In genomic region chr12:6166808-6167207, GRCh38 we compare ENCODE assay signal across 11 cellular contexts. TPM values are rescaled to one million over a fixed set of nuclear protein-coding genes. Genes with fewer than 3 reads are reported as not detected.
DNase-seq lines count a peak whose midpoint lies in the region; FAIRE-seq and TF ChIP-seq lines count a peak whose summit lies in the region.
"Had no signal": no experiment of that assay in that cellular context is flagged by ENCODE, and none has a peak within 500 bp of the region (broad histone marks: within the 10 kb centered on the region; RNA-seq: fewer than 3 reads in every experiment).

No MANE protein-coding gene starts in this region.

- H3K27ac ChIP-seq in GM23248 (peak overlapping the region; percentile 98), SJSA1 (peak overlapping the region; percentile 89), fibroblast of lung (ENCODE audit: insufficient read depth, low read length) (peak overlapping the region; percentile 98), small intestine (ENCODE audit: low read depth in 1 of 2, low read length in 1 of 2) (peak overlapping the region; percentile 76 to 82)

- peaks cover 35% of the 10 kb centered on the region for H3K4me1 ChIP-seq in GM23248 (ENCODE audit: insufficient read depth)
- peaks cover 31% of the 10 kb centered on the region for H3K4me1 ChIP-seq in SJSA1 (replicated peaks)
- peaks cover 20% of the 10 kb centered on the region for H3K4me1 ChIP-seq in fibroblast of lung (ENCODE audit: control insufficient read depth, extremely low read depth, insufficient read depth, low read length)
- peaks cover 4 to 8% of the 10 kb centered on the region in 2 donors for H3K4me1 ChIP-seq in small intestine (ENCODE audit: control insufficient read depth in 2 of 2, insufficient read depth in 1 of 2, low read depth in 1 of 2, low read length in 1 of 2)

- 90 to 95% methylated on average over 5 to 6 of the region's 6 CpGs for WGBS in GM23248 (ENCODE audit: low coverage in 1 of 2, low lambda C conversion rate in 2 of 2, missing lambda C conversion rate in 2 of 2), 2 experiments
- WGBS in small intestine, 3 donors = 88 to 93% (median 91%) methylated on average over 6 of the region's 6 CpGs

- H2AFZ ChIP-seq in GM23248 (no peak overlapping the region), fibroblast of lung (ENCODE audit: low read length) (no peak overlapping the region)

- H3K4me3 ChIP-seq in GM23248 (0 out of 2 replicates have a peak overlapping the region, but pooled peaks have one; percentile 45), SJSA1 (no peak overlapping the region), fibroblast of lung (replicated peaks in 1 of 4; ENCODE audit: control extremely low read depth in 1 of 4, insufficient read depth in 1 of 4, low read depth in 3 of 4, low read length in 4 of 4) (no peak overlapping the region), small intestine (ENCODE audit: low read depth in 1 of 2, low read length in 2 of 2) (no peak overlapping the region)

- H4K20me1 ChIP-seq in GM23248 (ENCODE audit: insufficient read depth) = no peaks in the 10 kb centered on the region
- H4K20me1 ChIP-seq in fibroblast of lung (ENCODE audit: control insufficient read depth, extremely low read depth, insufficient read depth, low read length) = no peaks in the 10 kb centered on the region

- peak overlapping the region; percentile 72 for H3K9ac ChIP-seq in GM23248
- H3K9ac ChIP-seq in fibroblast of lung (ENCODE audit: insufficient read depth, low read length) = peak overlapping the region; percentile 32

- FAIRE-seq in small intestine (lab: Jason Lieb, UNC) = no peak
- FAIRE-seq: TTC549 had no signal

- H3K9me2 ChIP-seq in GM23248 (ENCODE audit: insufficient read depth) = no peaks in the 10 kb centered on the region

- H3K9me3 ChIP-seq in GM23248 (ENCODE audit: low read depth) = no peaks in the 10 kb centered on the region
- H3K9me3 ChIP-seq in SJSA1 (replicated peaks) = no peaks in the 10 kb centered on the region
- H3K9me3 ChIP-seq in fibroblast of lung (ENCODE audit: control insufficient read depth, insufficient read depth, low read depth, low read length) = no peaks in the 10 kb centered on the region
- no peaks in the 10 kb centered on the region for H3K9me3 ChIP-seq in small intestine (ENCODE audit: control insufficient read depth, low read depth)

- H3K4me2 ChIP-seq in GM23248 (ENCODE audit: unreplicated experiment) (peak overlapping the region; percentile 74), fibroblast of lung (ENCODE audit: extremely low read depth, insufficient read depth, low read length) (peak overlapping the region; percentile 76)

- H3K27me3 ChIP-seq in GM23248 (replicated peaks; ENCODE audit: insufficient read depth) (no peaks in the 10 kb centered on the region), SJSA1 (replicated peaks) (no peaks in the 10 kb centered on the region), fibroblast of lung (ENCODE audit: control insufficient read depth, insufficient read depth, low read length) (no peaks in the 10 kb centered on the region), small intestine (ENCODE audit: control insufficient read depth in 2 of 2, insufficient read depth in 2 of 2, low read length in 2 of 2) (no peaks in the 10 kb centered on the region)

- peaks cover 39% of the 10 kb centered on the region for H3F3A ChIP-seq in GM23248 (ENCODE audit: insufficient read depth)

- in situ Hi-C loops in GM23248 (cut with MboI) = no loop called here

- no peak for TF ChIP-seq CTCF in fibroblast of lung (conservative IDR thresholded peaks at IDR 0.05 in 1 of 2, IDR thresholded peaks at IDR 0.05 in 1 of 2; ENCODE audit: low read depth in 1 of 2, low read length in 2 of 2)

- H3K79me2 ChIP-seq in GM23248 (ENCODE audit: insufficient read depth) = no peaks in the 10 kb centered on the region
- no peaks in the 10 kb centered on the region for H3K79me2 ChIP-seq in fibroblast of lung (ENCODE audit: control insufficient read depth, insufficient read depth, low read length)

- no peaks in the 10 kb centered on the region for H3K36me3 ChIP-seq in GM23248 (ENCODE audit: low read depth)
- no peaks in the 10 kb centered on the region for H3K36me3 ChIP-seq in SJSA1
- no peaks in the 10 kb centered on the region for H3K36me3 ChIP-seq in fibroblast of lung (ENCODE audit: control insufficient read depth, insufficient read depth, low read length)
- H3K36me3 ChIP-seq in small intestine (ENCODE audit: control insufficient read depth in 2 of 2, insufficient read depth in 2 of 2, low read length in 2 of 2) = no peaks in the 10 kb centered on the region

- no peak for DNase-seq in GM23248
- no peak for DNase-seq in SJSA1 (ENCODE audit: low read depth in 1 of 2, low spot score in 2 of 2)
- no peak for DNase-seq in fibroblast of lung (ENCODE audit: low read depth in 2 of 2)
- DNase-seq in small intestine = no peak
- no peak for DNase-seq in AG08396 (ENCODE audit: low spot score)
- DNase-seq in middle frontal gyrus (ENCODE audit: extremely low spot score, low spot score) = no peak
- no peak for DNase-seq in T-helper 2 cell
- no peak for DNase-seq in EL
- DNase-seq: DMS79 treated with DMSO at 0.1 percent for 48 hours, NCI-H1048 had no signal

RNA-seq across cellular contexts. Expression of gene CD9, which starts 33.4 kb away (rescaled TPM):
- total RNA-seq in GM23248 (2014; rRNA removed; shearing (Covaris generic)) = 24.7 and 28.6 TPM in 2 replicates
- polyA plus RNA-seq in GM23248 (2016; fragmentation: Nextera tagmentation; extraction: Ambion mirVana) = 45.1 and 46.9 TPM in 2 replicates
- 279 and 304 TPM in 2 replicates for total RNA-seq in SJSA1 (2014; rRNA removed; shearing (Covaris generic))
- 266 and 856 TPM in 2 replicates for total RNA-seq in fibroblast of lung
- 520 and 1,081 TPM in 2 replicates for polyA plus RNA-seq in fibroblast of lung
- polyA plus RNA-seq in fibroblast of lung (2012) = 290 and 636 TPM in 2 replicates
- polyA minus RNA-seq in fibroblast of lung (ENCODE audit: low replicate concordance) = 150 and 262 TPM in 2 replicates
- polyA plus RNA-seq in small intestine = 100 to 1,000 TPM in 1 of 3 donors, 10 to 100 TPM in 2; 46.2 to 296 (median 47.2) TPM

RNA-seq across cellular contexts. Expression of gene VWF, which starts 42.3 kb away (rescaled TPM):
- total RNA-seq in GM23248 (2014; rRNA removed; shearing (Covaris generic)) = not detected in 2 replicates
- polyA plus RNA-seq in GM23248 (2016; fragmentation: Nextera tagmentation; extraction: Ambion mirVana) (0.03 and 0.14 TPM in 2 replicates), fibroblast of lung (0.15 and 0.21 TPM in 2 replicates), small intestine (10 to 100 TPM in 1 of 3 donors, 1 to 10 TPM in 2; 2.2 to 82.9 (median 5.7) TPM)
- total RNA-seq in SJSA1 (2014; rRNA removed; shearing (Covaris generic)) = 0.09 and 0.50 TPM in 2 replicates
- total RNA-seq in fibroblast of lung = 0.26 and 1.7 TPM in 2 replicates
- 0.19 and 0.43 TPM in 2 replicates for polyA plus RNA-seq in fibroblast of lung (2012)
- polyA minus RNA-seq in fibroblast of lung (ENCODE audit: low replicate concordance) = 1.2 and 2.6 TPM in 2 replicates
